In genomic region chr17:57954421-57955182, GRCh38 we compare ENCODE assay signal across 1 cellular context.
TF ChIP-seq lines count a peak whose summit lies in the region.

No MANE protein-coding gene starts in this region.

TF ChIP-seq in K562, 482 proteins besides CTCF, POLR2A, EP300 and RAD21 (continued from another document):
- no peak for TF ChIP-seq MAX (CRISPR knock-in tag; IDR thresholded peaks at IDR 0.05)
- peak; percentile 32 for TF ChIP-seq PCBP1 (IDR thresholded peaks at IDR 0.05; ENCODE audit: low read depth, low read length, poor library complexity, severe bottlenecking)
- no peak for TF ChIP-seq FOXA3 (CRISPR knock-in tag; conservative IDR thresholded peaks at IDR 0.05 in 1 of 2, IDR thresholded peaks at IDR 0.05 in 1 of 2)
- no peak for TF ChIP-seq GATAD2B (IDR thresholded peaks at IDR 0.05; ENCODE audit: borderline replicate concordance)
- peak; percentile 24; the same call in 1 of the 2 replicates for TF ChIP-seq PHF8 (IDR thresholded peaks at IDR 0.05; ENCODE audit: borderline replicate concordance, low read length)
- no peak for TF ChIP-seq ATF1 (CRISPR knock-in tag; IDR thresholded peaks at IDR 0.05)
- no peak for TF ChIP-seq ATF1 (tag; IDR thresholded peaks at IDR 0.05)
- TF ChIP-seq U2AF1 (optimal IDR thresholded peaks at IDR 0.05; ENCODE audit: low read depth, low read length), result no peak
- no peak for TF ChIP-seq DNMT1 (IDR thresholded peaks at IDR 0.05)
- TF ChIP-seq FOS (IDR thresholded peaks at IDR 0.05; ENCODE audit: extremely low read depth, insufficient read length), result no peak
- no peak for TF ChIP-seq GABPB2 (CRISPR knock-in tag; conservative IDR thresholded peaks at IDR 0.05)
- no peak for TF ChIP-seq ZNF197 (CRISPR knock-in tag; IDR thresholded peaks at IDR 0.05; ENCODE audit: low read depth)
- TF ChIP-seq PCBP2 (IDR thresholded peaks at IDR 0.05; ENCODE audit: low read depth, low read length, poor library complexity, severe bottlenecking), result no peak
- TF ChIP-seq, protein P1, sequence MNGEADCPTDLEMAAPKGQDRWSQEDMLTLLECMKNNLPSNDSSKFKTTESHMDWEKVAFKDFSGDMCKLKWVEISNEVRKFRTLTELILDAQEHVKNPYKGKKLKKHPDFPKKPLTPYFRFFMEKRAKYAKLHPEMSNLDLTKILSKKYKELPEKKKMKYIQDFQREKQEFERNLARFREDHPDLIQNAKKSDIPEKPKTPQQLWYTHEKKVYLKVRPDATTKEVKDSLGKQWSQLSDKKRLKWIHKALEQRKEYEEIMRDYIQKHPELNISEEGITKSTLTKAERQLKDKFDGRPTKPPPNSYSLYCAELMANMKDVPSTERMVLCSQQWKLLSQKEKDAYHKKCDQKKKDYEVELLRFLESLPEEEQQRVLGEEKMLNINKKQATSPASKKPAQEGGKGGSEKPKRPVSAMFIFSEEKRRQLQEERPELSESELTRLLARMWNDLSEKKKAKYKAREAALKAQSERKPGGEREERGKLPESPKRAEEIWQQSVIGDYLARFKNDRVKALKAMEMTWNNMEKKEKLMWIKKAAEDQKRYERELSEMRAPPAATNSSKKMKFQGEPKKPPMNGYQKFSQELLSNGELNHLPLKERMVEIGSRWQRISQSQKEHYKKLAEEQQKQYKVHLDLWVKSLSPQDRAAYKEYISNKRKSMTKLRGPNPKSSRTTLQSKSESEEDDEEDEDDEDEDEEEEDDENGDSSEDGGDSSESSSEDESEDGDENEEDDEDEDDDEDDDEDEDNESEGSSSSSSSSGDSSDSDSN (IDR thresholded peaks at IDR 0.05; ENCODE audit: borderline replicate concordance in 1 of 2, low read depth in 2 of 2, low read length in 2 of 2), result peak in 1 of 2 experiments; percentile 37; a peak in 1 of 4 replicates
- TF ChIP-seq SMAD3 (CRISPR knock-in tag; conservative IDR thresholded peaks at IDR 0.05), result no peak
- no peak for TF ChIP-seq PHF20 (IDR thresholded peaks at IDR 0.05; ENCODE audit: partially characterized antibody)
- no peak for TF ChIP-seq EWSR1 (IDR thresholded peaks at IDR 0.05; ENCODE audit: borderline replicate concordance, low read depth, partially characterized antibody)
- no peak for TF ChIP-seq GMEB1 (CRISPR knock-in tag; IDR thresholded peaks at IDR 0.05)
